9 cellular contexts compared by ENCODE assay signal in genomic region chr5:159337291-159337974, GRCh38. TPM values are rescaled to one million over a fixed set of nuclear protein-coding genes. Genes with fewer than 3 reads are reported as not detected.
DNase-seq lines count a peak whose midpoint lies in the region; ATAC-seq and TF ChIP-seq lines count a peak whose summit lies in the region.
"Had no signal": no experiment of that assay in that cellular context is flagged by ENCODE, and none has a peak within 500 bp of the region (broad histone marks: within the 10 kb centered on the region; RNA-seq: fewer than 3 reads in every experiment).

No MANE protein-coding gene starts in this region.

- peak; percentile 12 for ATAC-seq in effector memory CD8-positive, alpha-beta T cell (replicated peaks)
- ATAC-seq in WTC11 (no peak), psoas muscle (no peak)

- WGBS in psoas muscle, 3 donors: 32 to 46% (median 36%) methylated on average over 1 of the region's 1 CpG

- H3K36me3 Mint-ChIP-seq in MCF 10A (ENCODE audit: insufficient read depth, unreplicated experiment): peaks cover 6% of the 10 kb centered on the region
- H3K36me3 Mint-ChIP-seq in effector memory CD8-positive, alpha-beta T cell (ENCODE audit: insufficient read depth): peaks cover 5% of the 10 kb centered on the region
- H3K36me3 Mint-ChIP-seq in stimulated activated naive CD8-positive, alpha-beta T cell treated with anti-CD3 and anti-CD28 coated beads, Interleukin-15, Interleukin-2, amounts not matched to agents 100 ng/mL and 50 ng/mL, for 24 hours (ENCODE audit: low read depth): no peaks in the 10 kb centered on the region
- no peaks in the 10 kb centered on the region for H3K36me3 Mint-ChIP-seq in WTC11

- TF ChIP-seq POLR2A in breast epithelium (IDR thresholded peaks at IDR 0.05): no peak

- peak overlapping the region; percentile 95 for H3K27ac Mint-ChIP-seq in MCF 10A (ENCODE audit: low read depth, unreplicated experiment)
- peak overlapping the region; percentile 55 to 92 for H3K27ac Mint-ChIP-seq in effector memory CD8-positive, alpha-beta T cell
- H3K27ac Mint-ChIP-seq in stimulated activated naive CD8-positive, alpha-beta T cell treated with anti-CD3 and anti-CD28 coated beads, Interleukin-15, Interleukin-2, amounts not matched to agents 100 ng/mL and 50 ng/mL, for 24 hours: peak overlapping the region; percentile 84
- no peak overlapping the region for H3K27ac Mint-ChIP-seq in WTC11

- H3K4me1 ChIP-seq in breast epithelium (no peaks in the 10 kb centered on the region), psoas muscle (no peaks in the 10 kb centered on the region)

- POLR2A ChIA-PET in MCF 10A (lab: Yijun Ruan, JAX): interaction anchor here (0.6 to 1.2 kb wide), 3 partner anchors 32 to 1334 kb away, joined by 3 read pairs; no protein-coding TSS in a partner anchor
- POLR2A ChIA-PET in WTC11 (lab: Charles Lee): no interaction called here

- CTCF ChIA-PET in MCF 10A (lab: Yijun Ruan, JAX) (interaction anchor here (0.6 to 6.2 kb wide), 4 partner anchors 20 to 106 kb away, joined by 3 to 41 read pairs (median 4); no protein-coding TSS in a partner anchor), WTC11 (lab: Charles Lee) (no interaction called here)

- H3K27me3 Mint-ChIP-seq in MCF 10A (ENCODE audit: insufficient read depth, unreplicated experiment): no peaks in the 10 kb centered on the region
- H3K27me3 Mint-ChIP-seq in effector memory CD8-positive, alpha-beta T cell: no peaks in the 10 kb centered on the region
- H3K27me3 Mint-ChIP-seq in stimulated activated naive CD8-positive, alpha-beta T cell treated with anti-CD3 and anti-CD28 coated beads, Interleukin-15, Interleukin-2, amounts not matched to agents 100 ng/mL and 50 ng/mL, for 24 hours: no peaks in the 10 kb centered on the region
- H3K27me3 Mint-ChIP-seq in WTC11 (ENCODE audit: low read depth): no peaks in the 10 kb centered on the region; the same call in 1 of the 2 replicates

- peak overlapping the region; percentile 32 for H3K4me3 Mint-ChIP-seq in MCF 10A (ENCODE audit: unreplicated experiment)
- peak overlapping the region; percentile 11 to 59 for H3K4me3 Mint-ChIP-seq in effector memory CD8-positive, alpha-beta T cell
- peak overlapping the region; percentile 15 for H3K4me3 Mint-ChIP-seq in stimulated activated naive CD8-positive, alpha-beta T cell treated with anti-CD3 and anti-CD28 coated beads, Interleukin-15, Interleukin-2, amounts not matched to agents 100 ng/mL and 50 ng/mL, for 24 hours
- H3K4me3 Mint-ChIP-seq in WTC11: no peak overlapping the region

- H3K4me3 ChIP-seq in breast epithelium: no peak overlapping the region
- no peak overlapping the region for H3K4me3 ChIP-seq in psoas muscle

- H3K36me3 ChIP-seq in breast epithelium (no peaks in the 10 kb centered on the region), psoas muscle (ENCODE audit: insufficient read depth in 1 of 2, low read depth in 1 of 2) (no peaks in the 10 kb centered on the region)

- H3K9me3 Mint-ChIP-seq in MCF 10A (ENCODE audit: unreplicated experiment): no peaks in the 10 kb centered on the region
- peaks cover 0 to 2% of the 10 kb centered on the region in 2 donors for H3K9me3 Mint-ChIP-seq in effector memory CD8-positive, alpha-beta T cell
- no peaks in the 10 kb centered on the region for H3K9me3 Mint-ChIP-seq in stimulated activated naive CD8-positive, alpha-beta T cell treated with anti-CD3 and anti-CD28 coated beads, Interleukin-15, Interleukin-2, amounts not matched to agents 100 ng/mL and 50 ng/mL, for 24 hours
- H3K9me3 Mint-ChIP-seq in WTC11: no peaks in the 10 kb centered on the region

- H3K4me1 Mint-ChIP-seq in MCF 10A (ENCODE audit: insufficient read depth, unreplicated experiment) (peaks cover 72% of the 10 kb centered on the region), WTC11 (peaks cover 5% of the 10 kb centered on the region; the same call in 1 of the 2 replicates)
- H3K4me1 Mint-ChIP-seq in effector memory CD8-positive, alpha-beta T cell (ENCODE audit: low read depth in 2 of 2): peaks cover 47 to 62% of the 10 kb centered on the region in 2 donors
- peaks cover 60% of the 10 kb centered on the region for H3K4me1 Mint-ChIP-seq in stimulated activated naive CD8-positive, alpha-beta T cell treated with anti-CD3 and anti-CD28 coated beads, Interleukin-15, Interleukin-2, amounts not matched to agents 100 ng/mL and 50 ng/mL, for 24 hours (ENCODE audit: low read depth)

- DNase-seq in MCF 10A (ENCODE audit: unreplicated experiment): peak; percentile 66
- DNase-seq in breast epithelium (ENCODE audit: low spot score in 2 of 2): no peak
- DNase-seq in UCSD-AML1 (lab: John Stamatoyannopoulos, UW; ENCODE audit: unreplicated experiment): peak; percentile 26
- DNase-seq in effector memory CD8-positive, alpha-beta T cell: peak in 1 of 3 experiments; percentile 25
- no peak for DNase-seq in NCI-H146 (lab: John Stamatoyannopoulos, UW)
- no peak for DNase-seq in WTC11 (ENCODE audit: low spot score)
- DNase-seq in psoas muscle: no peak

- H3K27ac ChIP-seq in breast epithelium: no peak overlapping the region
- H3K27ac ChIP-seq in psoas muscle: no peak overlapping the region
- H3K27ac ChIP-seq: parathyroid adenoma had no signal

- TF ChIP-seq CTCF in MCF 10A (IDR thresholded peaks at IDR 0.05; ENCODE audit: unreplicated experiment) (no peak), breast epithelium (IDR thresholded peaks at IDR 0.05) (no peak), WTC11 (IDR thresholded peaks at IDR 0.05) (no peak), psoas muscle (IDR thresholded peaks at IDR 0.05) (no peak)

- TSS peak; percentile 92 for BruUV-seq in MCF 10A (replicated peaks; lab: Mats Ljungman, UMichigan)

- H3K27me3 ChIP-seq in breast epithelium (no peaks in the 10 kb centered on the region), psoas muscle (ENCODE audit: insufficient read depth in 3 of 3, low read length in 2 of 3) (no peaks in the 10 kb centered on the region)

- no peaks in the 10 kb centered on the region for H3K9me3 ChIP-seq in breast epithelium
- no peaks in the 10 kb centered on the region for H3K9me3 ChIP-seq in psoas muscle

- intact Hi-C loops in MCF 10A (cut with micrococcal nuclease): no loop called here
- intact Hi-C loops in breast epithelium (cut with DNase I; ENCODE audit: low total_unique reads): no loop called here
- intact Hi-C loops in psoas muscle (cut with DNase I): no loop called here

TF ChIP-seq in WTC11, 78 proteins besides CTCF, POLR2A, EP300 and RAD21:
- TF ChIP-seq ZNF317 (CRISPR knock-in tag; IDR thresholded peaks at IDR 0.05; ENCODE audit: borderline replicate concordance, low read depth): no peak
- TF ChIP-seq CDX4 (CRISPR knock-in tag; IDR thresholded peaks at IDR 0.05; ENCODE audit: borderline replicate concordance): no peak
- no peak for TF ChIP-seq GRHL2 (CRISPR knock-in tag; IDR thresholded peaks at IDR 0.05; ENCODE audit: insufficient replicate concordance, severe bottlenecking)
- TF ChIP-seq TEAD1 (CRISPR knock-in tag; IDR thresholded peaks at IDR 0.05): no peak
- no peak for TF ChIP-seq HMGA2 (CRISPR knock-in tag; IDR thresholded peaks at IDR 0.05)
- TF ChIP-seq OVOL2 (CRISPR knock-in tag; IDR thresholded peaks at IDR 0.05; ENCODE audit: borderline replicate concordance): no peak
- no peak for TF ChIP-seq AR (CRISPR knock-in tag; IDR thresholded peaks at IDR 0.05)
- TF ChIP-seq KAT7 (CRISPR knock-in tag; IDR thresholded peaks at IDR 0.05; ENCODE audit: borderline replicate concordance): no peak
- no peak for TF ChIP-seq ZNF671 (CRISPR knock-in tag; IDR thresholded peaks at IDR 0.05)
- TF ChIP-seq NFE2L1 (CRISPR knock-in tag; IDR thresholded peaks at IDR 0.05): no peak
- TF ChIP-seq ATF3 (CRISPR knock-in tag; conservative IDR thresholded peaks at IDR 0.05): no peak
- no peak for TF ChIP-seq RORB (CRISPR knock-in tag; IDR thresholded peaks at IDR 0.05)

RNA-seq across cellular contexts. Expression of gene IL12B, which starts 7.1 kb away (rescaled TPM):
- total RNA-seq in MCF 10A (2022) (0.14 and 0.15 TPM in 2 replicates), breast epithelium (not detected), WTC11 (2021) (not detected in 3 replicates), psoas muscle (not detected)
- polyA plus RNA-seq in psoas muscle: not detected

Comparison
In these comparisons a context has a peak if more than half of its experiments do, and no peak if none do; other contexts are left out.
1. DNase-seq: peak in MCF 10A (single experiment) and UCSD-AML1 (single experiment); none in breast epithelium (0 of 2), NCI-H146 (single experiment), WTC11 (single experiment) and psoas muscle (0 of 2).